2 cellular contexts compared by ENCODE assay signal in the genomic region with DNA sequence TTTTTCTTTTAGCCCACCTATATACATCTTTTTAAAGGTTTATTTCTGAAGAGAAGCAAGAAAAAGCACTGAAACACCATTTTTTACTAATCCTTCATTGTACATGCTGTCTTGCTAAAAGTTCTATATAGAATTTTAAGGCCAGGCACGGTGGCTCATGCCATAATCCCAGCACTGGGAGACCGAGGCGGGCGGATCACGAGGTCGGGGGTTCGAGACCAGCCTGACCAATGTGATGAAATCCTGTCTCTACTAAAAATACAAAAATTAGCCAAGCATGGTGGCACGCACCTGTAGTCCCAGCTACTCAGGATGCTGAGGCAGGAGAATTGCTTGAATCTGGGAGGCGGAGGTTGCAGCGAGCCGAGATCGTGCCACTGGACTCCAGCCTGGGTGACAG. TPM values are rescaled to one million over a fixed set of nuclear protein-coding genes. Genes with fewer than 3 reads are reported as not detected.
"Had no signal": no experiment of that assay in that cellular context is flagged by ENCODE, and none has a peak within 500 bp of the region (broad histone marks: within the 10 kb centered on the region; RNA-seq: fewer than 3 reads in every experiment).

No MANE protein-coding gene starts in this region.

RNA-seq across cellular contexts. Expression of a gene that starts 1.5 kb away (rescaled TPM):
- total RNA-seq: bronchial epithelial cell, T-helper 17 cell had no signal
